8 cellular contexts compared by ENCODE assay signal in the genomic region with DNA sequence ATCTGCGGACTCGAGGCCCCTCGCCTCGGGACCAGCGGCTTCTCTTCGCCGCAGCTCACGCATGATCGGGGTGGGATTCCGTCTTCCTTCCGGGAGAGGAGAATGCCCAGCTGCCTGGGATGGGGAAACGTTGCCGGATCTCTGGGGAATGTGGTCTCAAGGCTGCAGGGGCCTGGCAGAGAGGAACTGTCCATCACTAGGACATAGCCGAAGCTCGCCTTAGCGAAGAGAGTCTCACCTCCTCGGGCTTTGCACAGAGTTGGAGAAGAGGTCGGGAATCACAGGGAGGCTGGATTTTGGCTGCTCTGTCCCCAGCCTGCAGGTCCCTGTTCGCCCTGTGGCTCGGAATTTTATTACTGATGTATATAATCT. TPM values are rescaled to one million over a fixed set of nuclear protein-coding genes. Genes with fewer than 3 reads are reported as not detected.
DNase-seq lines count a peak whose midpoint lies in the region; ATAC-seq and TF ChIP-seq lines count a peak whose summit lies in the region.

No MANE protein-coding gene starts in this region.

- H3K4me3 ChIP-seq in heart left ventricle: peak overlapping the region; percentile 69 to 95 (median 83)

- H3K4me1 ChIP-seq in heart left ventricle: peaks cover 0 to 29% (median 11%) of the 10 kb centered on the region in 12 donors

- peak in 2 of 5 donors; percentile 36 to 42 for DNase-seq in heart left ventricle
- DNase-seq in cardiac septum (ENCODE audit: low spot score): no peak
- DNase-seq in activated CD4-positive, alpha-beta memory T cell treated with anti-CD3 and anti-CD28 coated beads, Interleukin-2, amount 10 ng/mL, durations not matched to agents 7 days and 5 days: no peak
- peak; percentile 40 for DNase-seq in left cardiac atrium
- peak; percentile 70 for DNase-seq in retina
- no peak for DNase-seq in NCI-H146 treated with DMSO at 0.1 percent for 48 hours (lab: John Stamatoyannopoulos, UW; ENCODE audit: unreplicated experiment)
- no peak for DNase-seq in NCI-H2029 (lab: John Stamatoyannopoulos, UW)

- intact Hi-C loops in heart left ventricle (cut with DNase I): loop anchor here in 6 of 10 donors (5.0 to 10.0 kb wide), 8 partner anchors 60 to 260 kb away; a partner anchor contains a TSS
- intact Hi-C loops in cardiac septum (cut with DNase I): loop anchor here (5.0 to 10.0 kb wide), 4 partner anchors 93 to 180 kb away; a partner anchor contains a TSS
- intact Hi-C loops in left cardiac atrium (cut with DNase I): loop anchor here in 1 of 2 donors (5.0 to 10.0 kb wide), 3 partner anchors 133 to 240 kb away; a partner anchor contains a TSS

- peaks cover 0 to 28% (median 0%) of the 10 kb centered on the region in 9 donors for H3K27me3 ChIP-seq in heart left ventricle

- peaks cover 2% of the 10 kb centered on the region for H3K36me3 Mint-ChIP-seq in activated CD4-positive, alpha-beta memory T cell treated with anti-CD3 and anti-CD28 coated beads, Interleukin-2, amount 10 ng/mL, durations not matched to agents 7 days and 5 days (ENCODE audit: low read depth)

- peaks cover 43% of the 10 kb centered on the region for H3K27me3 Mint-ChIP-seq in activated CD4-positive, alpha-beta memory T cell treated with anti-CD3 and anti-CD28 coated beads, Interleukin-2, amount 10 ng/mL, durations not matched to agents 7 days and 5 days

- ATAC-seq in heart left ventricle (peak in 3 of 4 donors; percentile 9 to 40 (median 10)), left cardiac atrium (peak; percentile 1 to 6), HG03378 (IDR thresholded peaks at IDR 0.05; ENCODE audit: unreplicated experiment) (no peak)

- peak overlapping the region in 10 of 12 donors; percentile 54 to 95 (median 86) for H3K27ac ChIP-seq in heart left ventricle

- no peaks in the 10 kb centered on the region for H3K36me3 ChIP-seq in heart left ventricle

- no peaks in the 10 kb centered on the region for H3K9me3 ChIP-seq in heart left ventricle

- POLR2A ChIA-PET in activated CD4-positive, alpha-beta memory T cell treated with anti-CD3 and anti-CD28 coated beads, Interleukin-2, amount 10 ng/mL, durations not matched to agents 7 days and 5 days (lab: Charles Lee): no interaction called here

- peaks cover 15% of the 10 kb centered on the region for H3K4me1 Mint-ChIP-seq in activated CD4-positive, alpha-beta memory T cell treated with anti-CD3 and anti-CD28 coated beads, Interleukin-2, amount 10 ng/mL, durations not matched to agents 7 days and 5 days

- H3K27ac Mint-ChIP-seq in activated CD4-positive, alpha-beta memory T cell treated with anti-CD3 and anti-CD28 coated beads, Interleukin-2, amount 10 ng/mL, durations not matched to agents 7 days and 5 days: no peak overlapping the region

- WGBS in heart left ventricle, 4 donors: 5 to 6% (median 5%) methylated on average over 14 to 20 of the region's 20 CpGs

- H3K4me3 Mint-ChIP-seq in activated CD4-positive, alpha-beta memory T cell treated with anti-CD3 and anti-CD28 coated beads, Interleukin-2, amount 10 ng/mL, durations not matched to agents 7 days and 5 days: peak overlapping the region; percentile 27

- TF ChIP-seq POLR2A in heart left ventricle (IDR thresholded peaks at IDR 0.05): no peak

- H3K9me3 Mint-ChIP-seq in activated CD4-positive, alpha-beta memory T cell treated with anti-CD3 and anti-CD28 coated beads, Interleukin-2, amount 10 ng/mL, durations not matched to agents 7 days and 5 days: no peaks in the 10 kb centered on the region

- CTCF ChIA-PET in activated CD4-positive, alpha-beta memory T cell treated with anti-CD3 and anti-CD28 coated beads, Interleukin-2, amount 10 ng/mL, durations not matched to agents 7 days and 5 days (lab: Charles Lee): interaction anchor here (0.6 kb wide), 1 partner anchor 156 kb away, joined by 3 read pairs; no protein-coding TSS in a partner anchor

- TF ChIP-seq CTCF in heart left ventricle (IDR thresholded peaks at IDR 0.05): no peak

RNA-seq across cellular contexts. Expression of a gene that starts 1.4 kb away (rescaled TPM):
- total RNA-seq in heart left ventricle (10 to 100 TPM in 6 of 9 donors, 1 to 10 TPM in 3; 3.5 to 34.3 (median 10.7) TPM), cardiac septum (17.5 TPM), left cardiac atrium (10 to 100 TPM; 14.2 to 26.3 TPM)
- 10 to 100 TPM in 1 of 2 donors, 1 to 10 TPM in 1; 1.7 to 12.0 TPM for polyA plus RNA-seq in heart left ventricle
- 1 to 10 TPM in 1 of 2 experiments, under 1 TPM in 1; 0.76 to 1.0 TPM for total RNA-seq in activated CD4-positive, alpha-beta memory T cell treated with anti-CD3 and anti-CD28 coated beads, Interleukin-2, amount 10 ng/mL, durations not matched to agents 7 days and 5 days

Comparison
In these comparisons a context has a peak if more than half of its experiments do, and no peak if none do; other contexts are left out.
1. DNase-seq: peak in left cardiac atrium (single experiment) and retina (single experiment); none in cardiac septum (single experiment), activated CD4-positive, alpha-beta memory T cell treated with anti-CD3 and anti-CD28 coated beads, Interleukin-2, amount 10 ng/mL, durations not matched to agents 7 days and 5 days (single experiment), NCI-H146 treated with DMSO at 0.1 percent for 48 hours (single experiment) and NCI-H2029 (single experiment).